18 cellular contexts compared by ENCODE assay signal in genomic region chr7:74475987-74476350, GRCh38. TPM values are rescaled to one million over a fixed set of nuclear protein-coding genes. Genes with fewer than 3 reads are reported as not detected.
A peak's percentile ranks its signal among the peaks of the same experiment; 100 is the strongest.
DNase-seq lines count a peak whose midpoint lies in the region; ATAC-seq, FAIRE-seq and TF ChIP-seq lines count a peak whose summit lies in the region.
"Had no signal": no experiment of that assay in that cellular context is flagged by ENCODE, and none has a peak within 500 bp of the region (broad histone marks: within the 10 kb centered on the region; RNA-seq: fewer than 3 reads in every experiment).

No MANE protein-coding gene starts in this region.

- intact Hi-C loops in left ventricle myocardium superior (cut with micrococcal nuclease) (no loop called here), colonic mucosa (cut with DNase I) (no loop called here)

- no peak overlapping the region for H3K4me3 ChIP-seq in right atrium auricular region
- H3K4me3 ChIP-seq in bronchial epithelial cell (ENCODE audit: low read depth, low read length), result no peak overlapping the region
- H3K4me3 ChIP-seq in osteoblast (ENCODE audit: insufficient read depth, low read length), result no peak overlapping the region
- H3K4me3 ChIP-seq in colonic mucosa, result no peak overlapping the region
- H3K4me3 ChIP-seq: dorsolateral prefrontal cortex, pancreas, SJSA1 had no signal

- TF ChIP-seq CTCF in right atrium auricular region (IDR thresholded peaks at IDR 0.05), result no peak
- no peak for TF ChIP-seq CTCF in bronchial epithelial cell (IDR thresholded peaks at IDR 0.05; ENCODE audit: insufficient read depth, low read length, severe bottlenecking)
- no peak for TF ChIP-seq CTCF in osteoblast (IDR thresholded peaks at IDR 0.05; ENCODE audit: extremely low read depth, low read depth, low read length)
- TF ChIP-seq CTCF in colonic mucosa (IDR thresholded peaks at IDR 0.05), result no peak

- H4K20me1 ChIP-seq in osteoblast (ENCODE audit: insufficient read depth, low read length), result no peaks in the 10 kb centered on the region

- H3K27ac ChIP-seq in right atrium auricular region (peak overlapping the region; percentile 94 to 98), osteoblast (ENCODE audit: low read depth, low read length) (peak overlapping the region; percentile 99), colonic mucosa (no peak overlapping the region)
- H3K27ac ChIP-seq: pancreas, SJSA1 had no signal

- no peak for ATAC-seq in left ventricle myocardium superior
- ATAC-seq in HG03354 (IDR thresholded peaks at IDR 0.05; ENCODE audit: poor library complexity, severe bottlenecking, unreplicated experiment), result no peak
- ATAC-seq in GM18517 (IDR thresholded peaks at IDR 0.05; ENCODE audit: unreplicated experiment), result no peak
- ATAC-seq: CD8-positive, alpha-beta T cell; left cardiac atrium; pancreas; stimulated activated memory B cell treated with anti-CD40 and anti-IgM and Interleukin-4, amounts not matched to agents 10 μg/mL and 1 μg/mL and 100 μg/mL, for 72 hours had no signal

- H3K9ac ChIP-seq in colonic mucosa (ENCODE audit: low read depth in 2 of 2, low read length in 2 of 2), result no peak overlapping the region

- no peaks in the 10 kb centered on the region for H3K36me3 ChIP-seq in right atrium auricular region
- no peaks in the 10 kb centered on the region for H3K36me3 ChIP-seq in bronchial epithelial cell (ENCODE audit: control insufficient read depth, insufficient read depth, low read length)
- H3K36me3 ChIP-seq in osteoblast (ENCODE audit: insufficient read depth, low read length), result peaks cover 6% of the 10 kb centered on the region
- H3K36me3 ChIP-seq in colonic mucosa, result no peaks in the 10 kb centered on the region
- H3K36me3 ChIP-seq: pancreas had no signal

- no peaks in the 10 kb centered on the region for H3K27me3 ChIP-seq in right atrium auricular region
- no peaks in the 10 kb centered on the region for H3K27me3 ChIP-seq in bronchial epithelial cell (ENCODE audit: control insufficient read depth, insufficient read depth, low read length)
- no peaks in the 10 kb centered on the region for H3K27me3 ChIP-seq in osteoblast (ENCODE audit: insufficient read depth, low read length)
- H3K27me3 ChIP-seq in colonic mucosa, result no peaks in the 10 kb centered on the region
- H3K27me3 ChIP-seq: dorsolateral prefrontal cortex, pancreas, SJSA1 had no signal

- H3K79me2 ChIP-seq in osteoblast (ENCODE audit: insufficient read depth, low read length), result peaks cover 60% of the 10 kb centered on the region

- no peak overlapping the region for H3K4me2 ChIP-seq in osteoblast (ENCODE audit: insufficient read depth, low read length)

- H3K9me3 ChIP-seq in right atrium auricular region (no peaks in the 10 kb centered on the region), osteoblast (ENCODE audit: low read depth, low read length) (no peaks in the 10 kb centered on the region), colonic mucosa (no peaks in the 10 kb centered on the region)
- H3K9me3 ChIP-seq: pancreas, SJSA1 had no signal

- peaks cover 0 to 52% of the 10 kb centered on the region in 2 donors for H3K4me1 ChIP-seq in right atrium auricular region
- H3K4me1 ChIP-seq in osteoblast (ENCODE audit: insufficient read depth, low read length), result peaks cover 45% of the 10 kb centered on the region
- peaks cover 26% of the 10 kb centered on the region for H3K4me1 ChIP-seq in colonic mucosa

- FAIRE-seq in bronchial epithelial cell (lab: Jason Lieb, UNC), result peak; percentile 58
- FAIRE-seq: pancreas, urothelium cell line had no signal

- no peak for DNase-seq in right atrium auricular region (ENCODE audit: low spot score)
- no peak for DNase-seq in left ventricle myocardium superior
- no peak for DNase-seq in bronchial epithelial cell (ENCODE audit: low read depth)
- DNase-seq in osteoblast (ENCODE audit: insufficient read length, low spot score, missing footprints), result peak; percentile 80
- DNase-seq in AML-193 (lab: John Stamatoyannopoulos, UW), result no peak
- DNase-seq in colonic mucosa, result no peak
- DNase-seq: activated CD4-positive, CD25-positive, alpha-beta regulatory T cell treated with anti-CD3 and anti-CD28 coated beads, Interleukin-2, amount 50 U/mL, for 72 hours; activated naive CD4-positive, alpha-beta T cell treated with Interleukin-2 at 50 U/mL for 16 hours; CD8-positive, alpha-beta T cell; dorsolateral prefrontal cortex; left cardiac atrium; T-helper 9 cell had no signal

- H2AFZ ChIP-seq in osteoblast (ENCODE audit: low read length), result no peak overlapping the region

RNA-seq across cellular contexts. Expression of gene GTF2IRD1, which starts 22.3 kb away (rescaled TPM):
- 10 to 100 TPM; 15.6 to 16.5 TPM for total RNA-seq in right atrium auricular region
- total RNA-seq in left ventricle myocardium superior, result 19.5 TPM
- total RNA-seq in bronchial epithelial cell, result 18.2 and 23.7 TPM in 2 replicates
- total RNA-seq in osteoblast, result 15.9 and 18.6 TPM in 2 replicates
- 10 to 100 TPM; 18.3 to 29.5 TPM for total RNA-seq in colonic mucosa
